In genomic region chr7:109699661-109700060, GRCh38 we compare ENCODE assay signal across 22 cellular contexts.
"Had no signal": no experiment of that assay in that cellular context is flagged by ENCODE, and none has a peak within 500 bp of the region (broad histone marks: within the 10 kb centered on the region; RNA-seq: fewer than 3 reads in every experiment).

No MANE protein-coding gene starts in this region.

- H3K4me3 ChIP-seq: esophagus squamous epithelium, gastrocnemius medialis, heart right ventricle, left lung, lower lobe of right lung, mucosa of descending colon had no signal

- DNase-seq: effector CD8-positive, alpha-beta T cell; effector memory CD8-positive, alpha-beta T cell; endodermal cell; erythroblast; esophagus squamous epithelium; foreskin fibroblast; foreskin melanocyte; gastrocnemius medialis; glutamatergic neuron; head of caudate nucleus; heart right ventricle; hippocampal formation; left cardiac atrium; left lung; left ventricle myocardium superior; lower lobe of right lung; mesenchymal stem cell; mucosa of descending colon; naive B cell; naive thymus-derived CD8-positive, alpha-beta T cell had no signal

- H3K27ac ChIP-seq: epithelial cell of prostate, esophagus squamous epithelium, gastrocnemius medialis, heart right ventricle, left lung, lower lobe of right lung had no signal

- H3K27me3 ChIP-seq: esophagus squamous epithelium, gastrocnemius medialis, heart right ventricle, left lung had no signal

- H3K9me3 ChIP-seq: gastrocnemius medialis, lower lobe of right lung had no signal

- H3K36me3 ChIP-seq: esophagus squamous epithelium, gastrocnemius medialis, heart right ventricle, left lung, lower lobe of right lung had no signal

- H3K4me1 ChIP-seq: esophagus squamous epithelium, gastrocnemius medialis, heart right ventricle, left lung, lower lobe of right lung had no signal

- ATAC-seq: effector memory CD8-positive, alpha-beta T cell; esophagus mucosa; gastrocnemius medialis; heart right ventricle; left cardiac atrium; left lung; left ventricle myocardium superior; lower lobe of right lung; mucosa of descending colon; naive thymus-derived CD8-positive, alpha-beta T cell had no signal
